ENCODE assay signal across 19 cellular contexts in genomic region chr5:93411716-93412115, GRCh38.
DNase-seq lines count a peak whose midpoint lies in the region; ATAC-seq and TF ChIP-seq lines count a peak whose summit lies in the region.
"Had no signal": no experiment of that assay in that cellular context is flagged by ENCODE, and none has a peak within 500 bp of the region (broad histone marks: within the 10 kb centered on the region; RNA-seq: fewer than 3 reads in every experiment).

No MANE protein-coding gene starts in this region.

- H3K27me3 Mint-ChIP-seq in GM23338 (ENCODE audit: insufficient read depth, low read depth, poor library complexity) (peaks cover 4% of the 10 kb centered on the region), immature natural killer cell (ENCODE audit: low read depth in 3 of 3) (no peaks in the 10 kb centered on the region)
- no peaks in the 10 kb centered on the region for H3K27me3 Mint-ChIP-seq in stimulated activated memory B cell treated with anti-CD40 and anti-IgM and Interleukin-4, amounts not matched to agents 10 μg/mL and 1 μg/mL and 100 μg/mL, for 72 hours
- H3K27me3 Mint-ChIP-seq: CD4-positive, alpha-beta memory T cell had no signal

- H3K9me2 ChIP-seq in GM23338 (ENCODE audit: insufficient read depth), result no peaks in the 10 kb centered on the region

- H3K36me3 ChIP-seq in GM23338 (ENCODE audit: insufficient read depth), result no peaks in the 10 kb centered on the region
- H3K36me3 ChIP-seq: BE2C, BLaER1 had no signal

- TF ChIP-seq CTCF in GM23338 (conservative IDR thresholded peaks at IDR 0.05; ENCODE audit: low read depth in 2 of 2), result no peak

- H3K27ac ChIP-seq in GM23338 (ENCODE audit: low read depth), result no peak overlapping the region
- H3K27ac ChIP-seq: BLaER1 had no signal

- H3K27me3 ChIP-seq in GM23338 (ENCODE audit: insufficient read depth), result no peaks in the 10 kb centered on the region
- H3K27me3 ChIP-seq: BE2C, BLaER1 had no signal

- H3F3A ChIP-seq in GM23338 (replicated peaks; ENCODE audit: low read depth), result no peaks in the 10 kb centered on the region

- H3K27ac Mint-ChIP-seq in GM23338, result no peak overlapping the region
- no peak overlapping the region for H3K27ac Mint-ChIP-seq in stimulated activated memory B cell treated with anti-CD40 and anti-IgM and Interleukin-4, amounts not matched to agents 10 μg/mL and 1 μg/mL and 100 μg/mL, for 72 hours
- H3K27ac Mint-ChIP-seq in immature natural killer cell, result no peak overlapping the region
- H3K27ac Mint-ChIP-seq: CD14-positive monocyte; CD4-positive, alpha-beta memory T cell; CD4-positive, CD25-positive, alpha-beta regulatory T cell; CD8-positive, alpha-beta memory T cell had no signal

- no peak overlapping the region for H3K4me2 ChIP-seq in GM23338
- H3K4me2 ChIP-seq: BLaER1 had no signal

- no peaks in the 10 kb centered on the region for H3K79me2 ChIP-seq in GM23338 (replicated peaks; ENCODE audit: insufficient read depth)

- in situ Hi-C loops in G401 (cut with HindIII; ENCODE audit: low sequenced_read_pairs), result no loop called here

- no peak overlapping the region for H3K4me3 Mint-ChIP-seq in GM23338
- no peak overlapping the region for H3K4me3 Mint-ChIP-seq in stimulated activated memory B cell treated with anti-CD40 and anti-IgM and Interleukin-4, amounts not matched to agents 10 μg/mL and 1 μg/mL and 100 μg/mL, for 72 hours
- H3K4me3 Mint-ChIP-seq in immature natural killer cell, result no peak overlapping the region
- H3K4me3 Mint-ChIP-seq: CD14-positive monocyte; CD4-positive, alpha-beta memory T cell; CD4-positive, CD25-positive, alpha-beta regulatory T cell; CD8-positive, alpha-beta memory T cell had no signal

- H3K36me3 Mint-ChIP-seq in GM23338 (ENCODE audit: low read depth) (no peaks in the 10 kb centered on the region), immature natural killer cell (no peaks in the 10 kb centered on the region)
- H3K36me3 Mint-ChIP-seq in stimulated activated memory B cell treated with anti-CD40 and anti-IgM and Interleukin-4, amounts not matched to agents 10 μg/mL and 1 μg/mL and 100 μg/mL, for 72 hours, result no peaks in the 10 kb centered on the region
- H3K36me3 Mint-ChIP-seq: CD14-positive monocyte; CD4-positive, alpha-beta memory T cell; CD4-positive, CD25-positive, alpha-beta regulatory T cell; CD8-positive, alpha-beta memory T cell had no signal

- H3K4me1 ChIP-seq in GM23338 (ENCODE audit: insufficient read depth), result peaks cover 17% of the 10 kb centered on the region
- H3K4me1 ChIP-seq: BE2C, BLaER1 had no signal

- H2AFZ ChIP-seq in GM23338, result peak overlapping the region; percentile 8; the same call in 1 of the 2 replicates

- no peaks in the 10 kb centered on the region for H4K20me1 ChIP-seq in GM23338 (replicated peaks; ENCODE audit: insufficient read depth)
- H4K20me1 ChIP-seq: BLaER1 had no signal

- H3K4me1 Mint-ChIP-seq in GM23338 (peaks cover 22% of the 10 kb centered on the region), immature natural killer cell (no peaks in the 10 kb centered on the region)
- H3K4me1 Mint-ChIP-seq in stimulated activated memory B cell treated with anti-CD40 and anti-IgM and Interleukin-4, amounts not matched to agents 10 μg/mL and 1 μg/mL and 100 μg/mL, for 72 hours, result no peaks in the 10 kb centered on the region
- H3K4me1 Mint-ChIP-seq: CD14-positive monocyte; CD4-positive, alpha-beta memory T cell; CD4-positive, CD25-positive, alpha-beta regulatory T cell; CD8-positive, alpha-beta memory T cell had no signal

- H3K9me3 Mint-ChIP-seq in GM23338 (no peaks in the 10 kb centered on the region), immature natural killer cell (no peaks in the 10 kb centered on the region)
- H3K9me3 Mint-ChIP-seq in stimulated activated memory B cell treated with anti-CD40 and anti-IgM and Interleukin-4, amounts not matched to agents 10 μg/mL and 1 μg/mL and 100 μg/mL, for 72 hours, result no peaks in the 10 kb centered on the region
- H3K9me3 Mint-ChIP-seq: CD4-positive, alpha-beta memory T cell; CD8-positive, alpha-beta memory T cell had no signal

- no peak for ATAC-seq in GM23338
- ATAC-seq in stimulated activated memory B cell treated with anti-CD40 and anti-IgM and Interleukin-4, amounts not matched to agents 10 μg/mL and 1 μg/mL and 100 μg/mL, for 72 hours, result peak; percentile 9
- ATAC-seq in GM21786 (IDR thresholded peaks at IDR 0.05; ENCODE audit: unreplicated experiment), result no peak
- ATAC-seq: GM12878 had no signal

- H3K4me3 ChIP-seq in GM23338, result no peak overlapping the region
- H3K4me3 ChIP-seq: BLaER1, GM12878 had no signal

- DNase-seq in G401 (ENCODE audit: low spot score), result peak; percentile 62
- DNase-seq in GM23338 (ENCODE audit: low spot score), result no peak
- peak; percentile 57 for DNase-seq in cerebellar cortex (ENCODE audit: low spot score)
- DNase-seq in D341Med (ENCODE audit: low spot score), result no peak
- no peak for DNase-seq in immature natural killer cell
- DNase-seq: 8988T; ACHN; BE2C; CD4-positive, alpha-beta memory T cell; CD4-positive, CD25-positive, alpha-beta regulatory T cell; CD8-positive, alpha-beta memory T cell; COR-L47; DMS79 treated with DMSO at 0.1 percent for 48 hours; GDM1 had no signal

TF ChIP-seq in GM23338, 12 proteins besides CTCF, POLR2A, EP300 and RAD21 (continues in another document):
- TF ChIP-seq, protein P1, sequence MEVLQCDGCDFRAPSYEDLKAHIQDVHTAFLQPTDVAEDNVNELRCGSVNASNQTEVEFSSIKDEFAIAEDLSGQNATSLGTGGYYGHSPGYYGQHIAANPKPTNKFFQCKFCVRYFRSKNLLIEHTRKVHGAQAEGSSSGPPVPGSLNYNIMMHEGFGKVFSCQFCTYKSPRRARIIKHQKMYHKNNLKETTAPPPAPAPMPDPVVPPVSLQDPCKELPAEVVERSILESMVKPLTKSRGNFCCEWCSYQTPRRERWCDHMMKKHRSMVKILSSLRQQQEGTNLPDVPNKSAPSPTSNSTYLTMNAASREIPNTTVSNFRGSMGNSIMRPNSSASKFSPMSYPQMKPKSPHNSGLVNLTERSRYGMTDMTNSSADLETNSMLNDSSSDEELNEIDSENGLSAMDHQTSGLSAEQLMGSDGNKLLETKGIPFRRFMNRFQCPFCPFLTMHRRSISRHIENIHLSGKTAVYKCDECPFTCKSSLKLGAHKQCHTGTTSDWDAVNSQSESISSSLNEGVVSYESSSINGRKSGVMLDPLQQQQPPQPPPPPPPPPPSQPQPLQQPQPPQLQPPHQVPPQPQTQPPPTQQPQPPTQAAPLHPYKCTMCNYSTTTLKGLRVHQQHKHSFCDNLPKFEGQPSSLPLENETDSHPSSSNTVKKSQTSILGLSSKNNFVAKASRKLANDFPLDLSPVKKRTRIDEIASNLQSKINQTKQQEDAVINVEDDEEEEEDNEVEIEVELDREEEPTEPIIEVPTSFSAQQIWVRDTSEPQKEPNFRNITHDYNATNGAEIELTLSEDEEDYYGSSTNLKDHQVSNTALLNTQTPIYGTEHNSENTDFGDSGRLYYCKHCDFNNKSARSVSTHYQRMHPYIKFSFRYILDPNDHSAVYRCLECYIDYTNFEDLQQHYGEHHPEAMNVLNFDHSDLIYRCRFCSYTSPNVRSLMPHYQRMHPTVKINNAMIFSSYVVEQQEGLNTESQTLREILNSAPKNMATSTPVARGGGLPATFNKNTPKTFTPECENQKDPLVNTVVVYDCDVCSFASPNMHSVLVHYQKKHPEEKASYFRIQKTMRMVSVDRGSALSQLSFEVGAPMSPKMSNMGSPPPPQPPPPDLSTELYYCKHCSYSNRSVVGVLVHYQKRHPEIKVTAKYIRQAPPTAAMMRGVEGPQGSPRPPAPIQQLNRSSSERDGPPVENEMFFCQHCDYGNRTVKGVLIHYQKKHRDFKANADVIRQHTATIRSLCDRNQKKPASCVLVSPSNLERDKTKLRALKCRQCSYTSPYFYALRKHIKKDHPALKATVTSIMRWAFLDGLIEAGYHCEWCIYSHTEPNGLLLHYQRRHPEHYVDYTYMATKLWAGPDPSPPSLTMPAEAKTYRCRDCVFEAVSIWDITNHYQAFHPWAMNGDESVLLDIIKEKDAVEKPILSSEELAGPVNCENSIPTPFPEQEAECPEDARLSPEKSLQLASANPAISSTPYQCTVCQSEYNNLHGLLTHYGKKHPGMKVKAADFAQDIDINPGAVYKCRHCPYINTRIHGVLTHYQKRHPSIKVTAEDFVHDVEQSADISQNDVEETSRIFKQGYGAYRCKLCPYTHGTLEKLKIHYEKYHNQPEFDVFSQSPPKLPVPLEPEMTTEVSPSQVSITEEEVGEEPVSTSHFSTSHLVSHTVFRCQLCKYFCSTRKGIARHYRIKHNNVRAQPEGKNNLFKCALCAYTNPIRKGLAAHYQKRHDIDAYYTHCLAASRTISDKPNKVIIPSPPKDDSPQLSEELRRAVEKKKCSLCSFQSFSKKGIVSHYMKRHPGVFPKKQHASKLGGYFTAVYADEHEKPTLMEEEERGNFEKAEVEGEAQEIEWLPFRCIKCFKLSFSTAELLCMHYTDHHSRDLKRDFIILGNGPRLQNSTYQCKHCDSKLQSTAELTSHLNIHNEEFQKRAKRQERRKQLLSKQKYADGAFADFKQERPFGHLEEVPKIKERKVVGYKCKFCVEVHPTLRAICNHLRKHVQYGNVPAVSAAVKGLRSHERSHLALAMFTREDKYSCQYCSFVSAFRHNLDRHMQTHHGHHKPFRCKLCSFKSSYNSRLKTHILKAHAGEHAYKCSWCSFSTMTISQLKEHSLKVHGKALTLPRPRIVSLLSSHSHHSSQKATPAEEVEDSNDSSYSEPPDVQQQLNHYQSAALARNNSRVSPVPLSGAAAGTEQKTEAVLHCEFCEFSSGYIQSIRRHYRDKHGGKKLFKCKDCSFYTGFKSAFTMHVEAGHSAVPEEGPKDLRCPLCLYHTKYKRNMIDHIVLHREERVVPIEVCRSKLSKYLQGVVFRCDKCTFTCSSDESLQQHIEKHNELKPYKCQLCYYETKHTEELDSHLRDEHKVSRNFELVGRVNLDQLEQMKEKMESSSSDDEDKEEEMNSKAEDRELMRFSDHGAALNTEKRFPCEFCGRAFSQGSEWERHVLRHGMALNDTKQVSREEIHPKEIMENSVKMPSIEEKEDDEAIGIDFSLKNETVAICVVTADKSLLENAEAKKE (CRISPR knock-in tag; IDR thresholded peaks at IDR 0.05), result no peak
- no peak for TF ChIP-seq EZH2phosphoT487 (IDR thresholded peaks at IDR 0.05; ENCODE audit: unreplicated experiment)
- no peak for TF ChIP-seq STAT1 (IDR thresholded peaks at IDR 0.05; ENCODE audit: unreplicated experiment)
- TF ChIP-seq JUNB (IDR thresholded peaks at IDR 0.05; ENCODE audit: unreplicated experiment), result no peak
- TF ChIP-seq NANOG (IDR thresholded peaks at IDR 0.05; ENCODE audit: borderline replicate concordance), result no peak
- TF ChIP-seq ETS1 (IDR thresholded peaks at IDR 0.05), result no peak

Comparison
In these comparisons a context has a peak if more than half of its experiments do, and no peak if none do; other contexts are left out.
1. DNase-seq: peak in G401 (single experiment) and cerebellar cortex (single experiment); none in GM23338 (single experiment), D341Med (single experiment) and immature natural killer cell (0 of 3).